8 cellular contexts compared by ENCODE assay signal in the genomic region with DNA sequence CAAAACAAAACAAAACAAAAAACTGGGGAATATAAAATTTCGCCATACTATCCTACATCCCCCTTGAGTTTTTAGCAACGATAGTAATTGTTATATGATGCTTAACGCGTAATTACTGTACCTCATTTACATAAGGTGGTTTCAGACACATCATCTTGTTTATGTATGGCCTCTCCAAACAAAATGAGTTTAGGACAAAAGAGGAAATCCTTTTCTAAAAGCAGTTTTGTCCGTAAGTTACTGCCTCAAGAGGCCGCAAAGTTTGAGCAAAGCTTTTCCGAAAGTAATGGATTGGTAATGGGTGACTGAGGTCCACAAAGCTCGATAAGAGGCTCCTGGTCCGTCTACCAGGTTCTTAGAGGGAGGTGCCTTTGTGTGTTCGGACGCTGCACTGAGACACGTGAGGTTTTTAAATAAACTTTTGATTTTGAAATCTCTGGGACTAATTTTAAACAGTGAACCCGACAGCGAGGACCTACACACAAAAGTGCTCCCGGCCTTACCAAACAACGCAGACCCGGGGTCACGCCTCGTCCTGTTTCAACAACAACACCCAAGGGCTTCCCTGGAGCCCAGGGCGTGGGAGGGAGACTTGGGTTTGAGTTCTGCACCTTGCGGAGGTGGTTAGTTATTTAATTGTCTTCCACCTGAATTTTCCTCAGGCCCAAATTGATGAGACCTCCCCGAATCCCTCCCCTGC. TPM values are rescaled to one million over a fixed set of nuclear protein-coding genes. Genes with fewer than 3 reads are reported as not detected.
DNase-seq lines count a peak whose midpoint lies in the region; ATAC-seq and TF ChIP-seq lines count a peak whose summit lies in the region.

No MANE protein-coding gene starts in this region.

- H3K4me1 ChIP-seq in ES-I3 (ENCODE audit: insufficient read depth, low read length) (peaks cover 13% of the 10 kb centered on the region; the same call in 1 of the 2 replicates), HUES6 (ENCODE audit: control insufficient read depth, insufficient read depth, low read length) (peaks cover 20% of the 10 kb centered on the region), body of pancreas (peaks cover 29% of the 10 kb centered on the region), lower lobe of right lung (peaks cover 35% of the 10 kb centered on the region), thymus (ENCODE audit: control insufficient read depth, insufficient read depth, low read length) (peaks cover 7% of the 10 kb centered on the region)

- intact Hi-C loops in body of pancreas (cut with DNase I), result no loop called here
- intact Hi-C loops in lower lobe of right lung (cut with DNase I), result no loop called here

- WGBS in body of pancreas, 2 donors, result 9 to 11% methylated on average over 19 to 22 of the region's 22 CpGs
- WGBS in thymus, result 28% methylated on average over 22 of the region's 22 CpGs

- no peak for DNase-seq in body of pancreas
- no peak for DNase-seq in lower lobe of right lung
- DNase-seq in activated CD8-positive, alpha-beta memory T cell treated with anti-CD3 and anti-CD28 coated beads, Interleukin-2, amount 50 U/mL, for 48 hours, result no peak
- no peak for DNase-seq in amniotic stem cell (lab: John Stamatoyannopoulos, UW)

- H3K27me3 ChIP-seq in HUES6 (ENCODE audit: control insufficient read depth, insufficient read depth, low read length), result no peaks in the 10 kb centered on the region
- no peaks in the 10 kb centered on the region for H3K27me3 ChIP-seq in body of pancreas
- no peaks in the 10 kb centered on the region for H3K27me3 ChIP-seq in lower lobe of right lung (ENCODE audit: low read depth)
- no peaks in the 10 kb centered on the region for H3K27me3 ChIP-seq in thymus (ENCODE audit: control insufficient read depth, insufficient read depth)

- peak overlapping the region; percentile 83 for H3K4me3 ChIP-seq in HUES6 (ENCODE audit: low read depth, low read length)
- peak overlapping the region; percentile 6 to 36 for H3K4me3 ChIP-seq in body of pancreas
- H3K4me3 ChIP-seq in lower lobe of right lung, result peak overlapping the region; percentile 84
- peak overlapping the region; percentile 77 for H3K4me3 ChIP-seq in thymus (ENCODE audit: low read length)

- H3K9me3 ChIP-seq in ES-I3 (ENCODE audit: control insufficient read depth, insufficient read depth, low read length) (no peaks in the 10 kb centered on the region), HUES6 (ENCODE audit: control insufficient read depth, insufficient read depth, low read depth, low read length) (no peaks in the 10 kb centered on the region), body of pancreas (no peaks in the 10 kb centered on the region), lower lobe of right lung (no peaks in the 10 kb centered on the region), thymus (ENCODE audit: control insufficient read depth) (no peaks in the 10 kb centered on the region)

- TF ChIP-seq POLR2A in body of pancreas (IDR thresholded peaks at IDR 0.05), result peak in 2 of 3 donors; percentile 80

- H3K9ac ChIP-seq in ES-I3 (ENCODE audit: low read depth, low read length), result peak overlapping the region; percentile 99
- H3K9ac ChIP-seq in HUES6 (ENCODE audit: low read length), result no peak overlapping the region

- H3K36me3 ChIP-seq in ES-I3 (ENCODE audit: insufficient read depth, low read length) (no peaks in the 10 kb centered on the region), HUES6 (ENCODE audit: control insufficient read depth, insufficient read depth, low read length) (no peaks in the 10 kb centered on the region), body of pancreas (replicated peaks in 1 of 2; ENCODE audit: insufficient read depth in 1 of 2, low read depth in 2 of 2) (no peaks in the 10 kb centered on the region), lower lobe of right lung (no peaks in the 10 kb centered on the region), thymus (ENCODE audit: control insufficient read depth, insufficient read depth) (no peaks in the 10 kb centered on the region)

- ATAC-seq in body of pancreas (peak; percentile 7), lower lobe of right lung (peak; percentile 3 to 31), HG03521 (IDR thresholded peaks at IDR 0.05; ENCODE audit: unreplicated experiment) (no peak)

- TF ChIP-seq CTCF in body of pancreas (IDR thresholded peaks at IDR 0.05) (no peak), lower lobe of right lung (IDR thresholded peaks at IDR 0.05) (no peak)

- H3K27ac ChIP-seq in HUES6 (ENCODE audit: low read depth, low read length) (no peak overlapping the region), body of pancreas (peak overlapping the region; percentile 96 to 99 (median 96)), lower lobe of right lung (peak overlapping the region; percentile 98), thymus (ENCODE audit: low read depth) (peak overlapping the region; percentile 86)

RNA-seq across cellular contexts. Expression of gene C15orf61, which starts 0.5 kb away (rescaled TPM):
- total RNA-seq in body of pancreas (1 to 10 TPM in 1 of 2 donors, under 1 TPM in 1; 0.78 to 5.6 TPM), lower lobe of right lung (7.2 TPM)
- 2.9 TPM for polyA plus RNA-seq in thymus

RNA-seq across cellular contexts. Expression of gene MAP2K5, which starts 22.1 kb away (rescaled TPM):
- total RNA-seq in body of pancreas (10 to 100 TPM in 1 of 2 donors, 1 to 10 TPM in 1; 2.6 to 10.9 TPM), lower lobe of right lung (25.5 TPM)
- polyA plus RNA-seq in thymus, result 16.3 TPM

Comparison
In these comparisons a context has a peak if more than half of its experiments do, and no peak if none do; other contexts are left out.
1. H3K4me3 ChIP-seq: peak in every context shown above with its lines; median percentile 84 in lower lobe of right lung; 83 in HUES6; 77 in thymus; 21 in body of pancreas.